In the genomic region with DNA sequence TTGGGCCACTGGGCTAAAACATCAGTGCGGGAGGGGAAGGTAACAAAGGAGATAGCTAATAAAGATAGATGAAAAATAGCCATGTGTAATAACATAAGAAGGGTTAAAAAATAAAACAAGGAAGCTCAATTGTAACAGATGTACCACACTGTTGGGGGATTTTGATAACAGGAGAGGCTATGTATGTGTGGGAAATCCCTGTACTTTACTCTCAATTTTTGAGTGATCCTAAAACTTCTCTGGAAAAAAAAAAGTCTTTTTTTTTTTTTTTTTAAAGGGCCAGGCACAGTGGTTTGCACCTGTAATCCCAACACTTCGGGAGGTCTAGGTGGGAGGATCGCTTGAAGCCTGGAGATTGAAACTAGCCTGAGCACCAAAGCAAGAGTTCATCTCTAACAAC, we compare ENCODE assay signal across 25 cellular contexts. TPM values are rescaled to one million over a fixed set of nuclear protein-coding genes. Genes with fewer than 3 reads are reported as not detected.
DNase-seq lines count a peak whose midpoint lies in the region; ATAC-seq and TF ChIP-seq lines count a peak whose summit lies in the region.
"Had no signal": no experiment of that assay in that cellular context is flagged by ENCODE, and none has a peak within 500 bp of the region (broad histone marks: within the 10 kb centered on the region; RNA-seq: fewer than 3 reads in every experiment).

No MANE protein-coding gene starts in this region.

- H3K9ac ChIP-seq in OCI-LY3 (ENCODE audit: low read length) (no peak overlapping the region), SK-N-SH (no peak overlapping the region)
- H3K9ac ChIP-seq: KMS-11 had no signal

- H3K79me2 ChIP-seq in OCI-LY3 (ENCODE audit: low read length) (peaks cover 31% of the 10 kb centered on the region), SK-N-SH (ENCODE audit: insufficient read depth) (peaks cover 24% of the 10 kb centered on the region; the same call in 1 of the 2 replicates)

- no peak for DNase-seq in activated T-cell treated with anti-CD3 and anti-CD28 coated beads, Interleukin-2, amount 50 U/mL, for 4 hours
- no peak for DNase-seq in activated T-cell treated with anti-CD3 and anti-CD28 coated beads, Interleukin-2, amount 50 U/mL, for 72 hours
- DNase-seq in immature natural killer cell (no peak), type B pancreatic cell (ENCODE audit: extremely low spot score, unreplicated experiment) (no peak), left lobe of liver (ENCODE audit: low spot score) (no peak), iPS-NIHi7 (ENCODE audit: extremely low spot score) (no peak), SK-N-SH (no peak)
- DNase-seq: activated naive CD4-positive, alpha-beta T cell; activated T-cell treated with anti-CD3 and anti-CD28 coated beads, Interleukin-2, amount 50 U/mL, for 1 hour; AML-193; CD8-positive, alpha-beta memory T cell; DMS153; effector CD4-positive, alpha-beta T cell; naive thymus-derived CD8-positive, alpha-beta T cell; NCI-H1417 treated with DMSO at 0.1 percent for 48 hours; NCI-H2081 treated with DMSO at 0.1 percent for 48 hours; NCI-H446; pancreas; stimulated activated CD4-positive, alpha-beta T cell treated with anti-CD3 and anti-CD28 coated beads, Interleukin-2, amount 100 ng/mL, for 48 hours; T-helper 17 cell had no signal

- H3K27me3 ChIP-seq in OCI-LY3 (ENCODE audit: low read depth, low read length) (0 out of 2 replicates have a peak, but pooled peaks cover 6% of the 10 kb centered on the region), SK-N-SH (ENCODE audit: insufficient read depth) (peaks cover 17% of the 10 kb centered on the region; the same call in 1 of the 2 replicates)
- H3K27me3 ChIP-seq: body of pancreas, pancreas had no signal

- ATAC-seq in activated T-cell treated with anti-CD3 and anti-CD28 coated beads, Interleukin-2, amount 50 U/mL, for 4 hours, result no peak
- no peak for ATAC-seq in activated T-cell treated with anti-CD3 and anti-CD28 coated beads, Interleukin-2, amount 50 U/mL, for 72 hours (replicated peaks in 1 of 2)
- ATAC-seq in left lobe of liver, result no peak
- ATAC-seq: body of pancreas; naive thymus-derived CD8-positive, alpha-beta T cell; pancreas; right cardiac atrium; T-helper 17 cell had no signal

- H3K27ac ChIP-seq in OCI-LY3 (ENCODE audit: low read length) (no peak overlapping the region), SK-N-SH (ENCODE audit: low read depth in 2 of 2, low read length in 1 of 2) (no peak overlapping the region)
- H3K27ac ChIP-seq: KMS-11, pancreas, SK-N-MC had no signal

- TF ChIP-seq CTCF in OCI-LY3 (IDR thresholded peaks at IDR 0.05; ENCODE audit: low read depth, low read length), result no peak
- no peak for TF ChIP-seq CTCF in type B pancreatic cell (conservative IDR thresholded peaks at IDR 0.05)
- no peak for TF ChIP-seq CTCF in SK-N-SH (IDR thresholded peaks at IDR 0.05)

- H3K4me1 ChIP-seq in OCI-LY3 (ENCODE audit: low read length), result peaks cover 62% of the 10 kb centered on the region
- peaks cover 6 to 8% of the 10 kb centered on the region in 2 experiments; a peak in 3 of 4 replicates for H3K4me1 ChIP-seq in SK-N-SH (ENCODE audit: control insufficient read depth in 1 of 2, insufficient read depth in 2 of 2, low read depth in 1 of 2, low read length in 1 of 2)

- H3K9me3 ChIP-seq in OCI-LY3 (ENCODE audit: insufficient read depth, low read length) (no peaks in the 10 kb centered on the region), SK-N-SH (no peaks in the 10 kb centered on the region)
- H3K9me3 ChIP-seq: body of pancreas, pancreas had no signal

- 85% methylated on average over 3 of the region's 3 CpGs for WGBS in SK-N-SH (ENCODE audit: low lambda C conversion rate)

- H3K4me1 Mint-ChIP-seq in activated T-cell treated with anti-CD3 and anti-CD28 coated beads, Interleukin-2, amount 50 U/mL, for 4 hours (ENCODE audit: low read depth), result peaks cover 25% of the 10 kb centered on the region
- peaks cover 43% of the 10 kb centered on the region for H3K4me1 Mint-ChIP-seq in activated T-cell treated with anti-CD3 and anti-CD28 coated beads, Interleukin-2, amount 50 U/mL, for 72 hours (ENCODE audit: low read depth)
- peaks cover 26 to 29% of the 10 kb centered on the region in 2 donors for H3K4me1 Mint-ChIP-seq in immature natural killer cell
- peaks cover 13% of the 10 kb centered on the region for H3K4me1 Mint-ChIP-seq in type B pancreatic cell (ENCODE audit: unreplicated experiment)

- H3K4me3 ChIP-seq in OCI-LY3 (ENCODE audit: low read length) (peak overlapping the region; percentile 34; the same call in 1 of the 2 replicates), SK-N-SH (ENCODE audit: low read depth in 2 of 2, low read length in 1 of 2) (no peak overlapping the region)
- H3K4me3 ChIP-seq: body of pancreas, pancreas, SK-N-MC had no signal

- H3K36me3 ChIP-seq in OCI-LY3 (replicated peaks; ENCODE audit: low read depth, low read length) (peaks cover 12% of the 10 kb centered on the region), SK-N-SH (replicated peaks in 1 of 2; ENCODE audit: control insufficient read depth in 1 of 2, insufficient read depth in 2 of 2, low read length in 1 of 2) (no peaks in the 10 kb centered on the region)
- H3K36me3 ChIP-seq: pancreas had no signal

- H3K9me2 ChIP-seq in SK-N-SH, result no peaks in the 10 kb centered on the region

- no peaks in the 10 kb centered on the region for H3K9me3 Mint-ChIP-seq in activated T-cell treated with anti-CD3 and anti-CD28 coated beads, Interleukin-2, amount 50 U/mL, for 4 hours
- H3K9me3 Mint-ChIP-seq in activated T-cell treated with anti-CD3 and anti-CD28 coated beads, Interleukin-2, amount 50 U/mL, for 72 hours, result no peaks in the 10 kb centered on the region
- H3K9me3 Mint-ChIP-seq in immature natural killer cell (no peaks in the 10 kb centered on the region), type B pancreatic cell (no peaks in the 10 kb centered on the region)
- H3K9me3 Mint-ChIP-seq: CD8-positive, alpha-beta memory T cell; naive thymus-derived CD8-positive, alpha-beta T cell had no signal

- peaks cover 14% of the 10 kb centered on the region for H4K20me1 ChIP-seq in OCI-LY3 (ENCODE audit: insufficient read depth, low read length)
- H4K20me1 ChIP-seq in SK-N-SH (ENCODE audit: insufficient read depth), result no peaks in the 10 kb centered on the region

- CTCF ChIA-PET in SK-N-SH (lab: Yijun Ruan, JAX), result interaction anchor here (1.5 to 1.8 kb wide), 2 partner anchors 91 to 103 kb away, joined by 5 to 6 read pairs; no protein-coding TSS in a partner anchor

- peak overlapping the region; percentile 53 for H3K4me2 ChIP-seq in OCI-LY3 (ENCODE audit: low read length)
- H3K4me2 ChIP-seq in SK-N-SH, result no peak overlapping the region

- H3K36me3 Mint-ChIP-seq in activated T-cell treated with anti-CD3 and anti-CD28 coated beads, Interleukin-2, amount 50 U/mL, for 4 hours (ENCODE audit: insufficient read depth), result no peaks in the 10 kb centered on the region
- peaks cover 3 to 7% of the 10 kb centered on the region in 2 donors for H3K36me3 Mint-ChIP-seq in activated T-cell treated with anti-CD3 and anti-CD28 coated beads, Interleukin-2, amount 50 U/mL, for 72 hours (ENCODE audit: insufficient read depth in 2 of 2)
- H3K36me3 Mint-ChIP-seq in immature natural killer cell, result no peaks in the 10 kb centered on the region
- no peaks in the 10 kb centered on the region for H3K36me3 Mint-ChIP-seq in type B pancreatic cell
- H3K36me3 Mint-ChIP-seq: naive thymus-derived CD8-positive, alpha-beta T cell had no signal

- H3F3A ChIP-seq in SK-N-SH (replicated peaks; ENCODE audit: insufficient read depth), result no peaks in the 10 kb centered on the region

- H2AFZ ChIP-seq in OCI-LY3 (ENCODE audit: low read depth, low read length), result peak overlapping the region; percentile 67; the same call in 1 of the 2 replicates
- H2AFZ ChIP-seq in SK-N-SH (ENCODE audit: low read depth), result no peak overlapping the region

- no peak overlapping the region for H3K27ac Mint-ChIP-seq in activated T-cell treated with anti-CD3 and anti-CD28 coated beads, Interleukin-2, amount 50 U/mL, for 72 hours
- H3K27ac Mint-ChIP-seq in immature natural killer cell, result no peak overlapping the region
- H3K27ac Mint-ChIP-seq in type B pancreatic cell, result peak overlapping the region; percentile 17
- H3K27ac Mint-ChIP-seq: T-helper 17 cell had no signal

- no peak for TF ChIP-seq RAD21 in SK-N-SH (IDR thresholded peaks at IDR 0.05; ENCODE audit: low read length)

- TF ChIP-seq EP300 in SK-N-SH (IDR thresholded peaks at IDR 0.05; ENCODE audit: borderline replicate concordance in 1 of 2, low read depth in 1 of 2, low read length in 1 of 2), result no peak

- POLR2A ChIA-PET in SK-N-SH (lab: Yijun Ruan, JAX), result interaction anchor here (0.7 kb wide), 1 partner anchor 1681 kb away, joined by 3 read pairs; no protein-coding TSS in a partner anchor

- H3K4me3 Mint-ChIP-seq in activated T-cell treated with anti-CD3 and anti-CD28 coated beads, Interleukin-2, amount 50 U/mL, for 4 hours, result peak overlapping the region; percentile 29
- H3K4me3 Mint-ChIP-seq in activated T-cell treated with anti-CD3 and anti-CD28 coated beads, Interleukin-2, amount 50 U/mL, for 72 hours, result peak overlapping the region in 1 of 2 donors; percentile 24
- H3K4me3 Mint-ChIP-seq in immature natural killer cell (peak overlapping the region in 3 of 5 donors; percentile 46 to 86 (median 48)), type B pancreatic cell (peak overlapping the region; percentile 65)
- H3K4me3 Mint-ChIP-seq: T-helper 17 cell had no signal

- peaks cover 27% of the 10 kb centered on the region for H3K27me3 Mint-ChIP-seq in activated T-cell treated with anti-CD3 and anti-CD28 coated beads, Interleukin-2, amount 50 U/mL, for 4 hours (ENCODE audit: low read depth)
- peaks cover 33% of the 10 kb centered on the region for H3K27me3 Mint-ChIP-seq in activated T-cell treated with anti-CD3 and anti-CD28 coated beads, Interleukin-2, amount 50 U/mL, for 72 hours (ENCODE audit: low read depth)
- H3K27me3 Mint-ChIP-seq in immature natural killer cell (ENCODE audit: low read depth in 3 of 3) (peaks cover 2 to 10% (median 9%) of the 10 kb centered on the region in 3 donors), type B pancreatic cell (peaks cover 9% of the 10 kb centered on the region)

TF ChIP-seq in SK-N-SH, 30 proteins besides CTCF, POLR2A, EP300 and RAD21 (continues in another document):
- TF ChIP-seq MXI1 (IDR thresholded peaks at IDR 0.05; ENCODE audit: low read depth, low read length) (no peak), RFX5 (IDR thresholded peaks at IDR 0.05; ENCODE audit: low read length) (no peak), FOXM1 (IDR thresholded peaks at IDR 0.05; ENCODE audit: low read depth) (no peak), JUND (IDR thresholded peaks at IDR 0.05) (no peak), GABPA (IDR thresholded peaks at IDR 0.05; ENCODE audit: low read depth) (no peak)

RNA-seq across cellular contexts. Expression of gene MMD, which starts 1.9 kb away (rescaled TPM):
- total RNA-seq in activated T-cell treated with anti-CD3 and anti-CD28 coated beads, Interleukin-2, amount 50 U/mL, for 4 hours, result 10 to 100 TPM; 10.8 to 12.6 (median 12.4) TPM
- 10 to 100 TPM; 35.0 to 39.3 TPM for total RNA-seq in activated T-cell treated with anti-CD3 and anti-CD28 coated beads, Interleukin-2, amount 50 U/mL, for 72 hours
- polyA plus RNA-seq in immature natural killer cell (10 to 100 TPM in 2 of 3 donors, 1 to 10 TPM in 1; 8.1 to 18.1 (median 14.2) TPM), SK-N-SH (2012; rRNA removed) (10.9 and 11.7 TPM in 2 replicates)
- total RNA-seq in type B pancreatic cell (ENCODE audit: low replicate concordance) (14.0 and 36.9 TPM in 2 replicates), left lobe of liver (4.3 TPM)
- polyA plus RNA-seq in SK-N-SH (2012; cell fraction: cytosol; rRNA removed), result 17.6 and 17.7 TPM in 2 replicates
- 2.7 and 5.0 TPM in 2 replicates for polyA plus RNA-seq in SK-N-SH (2012; cell fraction: nucleus; rRNA removed)
